Comparison of ENCODE assay signal across 10 cellular contexts in genomic region chr17:7352910-7353635, GRCh38. TPM values are rescaled to one million over a fixed set of nuclear protein-coding genes. Genes with fewer than 3 reads are reported as not detected.
A peak's percentile ranks its signal among the peaks of the same experiment; 100 is the strongest.
DNase-seq lines count a peak whose midpoint lies in the region; ATAC-seq and TF ChIP-seq lines count a peak whose summit lies in the region.
"Had no signal": no experiment of that assay in that cellular context is flagged by ENCODE, and none has a peak within 500 bp of the region (broad histone marks: within the 10 kb centered on the region; RNA-seq: fewer than 3 reads in every experiment).

No MANE protein-coding gene starts in this region.

- peak overlapping the region; percentile 64 for H3K27ac ChIP-seq in CD8-positive, alpha-beta memory T cell (ENCODE audit: low read depth, low read length)
- H3K27ac ChIP-seq in SJSA1 (no peak overlapping the region), fibroblast of lung (ENCODE audit: insufficient read depth, low read length) (no peak overlapping the region), rectal smooth muscle tissue (ENCODE audit: low read depth, low read length) (peak overlapping the region; percentile 98)
- H3K27ac ChIP-seq: KMS-11 had no signal

- no peaks in the 10 kb centered on the region for H3K27me3 ChIP-seq in CD8-positive, alpha-beta memory T cell (ENCODE audit: insufficient read depth, low read length, poor library complexity, severe bottlenecking)
- H3K27me3 ChIP-seq in SJSA1 (replicated peaks): no peaks in the 10 kb centered on the region
- no peaks in the 10 kb centered on the region for H3K27me3 ChIP-seq in fibroblast of lung (ENCODE audit: control insufficient read depth, insufficient read depth, low read length)
- H3K27me3 ChIP-seq in rectal smooth muscle tissue (ENCODE audit: control insufficient read depth, insufficient read depth, low read length): no peaks in the 10 kb centered on the region

- TF ChIP-seq CTCF in fibroblast of lung (conservative IDR thresholded peaks at IDR 0.05 in 1 of 2, IDR thresholded peaks at IDR 0.05 in 1 of 2; ENCODE audit: low read depth in 1 of 2, low read length in 2 of 2): no peak

- H3K4me2 ChIP-seq in fibroblast of lung (ENCODE audit: extremely low read depth, insufficient read depth, low read length): peak overlapping the region; percentile 98
- H3K4me2 ChIP-seq: KMS-11 had no signal

- no peaks in the 10 kb centered on the region for H3K27me3 Mint-ChIP-seq in CD8-positive, alpha-beta memory T cell

- H3K36me3 Mint-ChIP-seq in CD8-positive, alpha-beta memory T cell: peaks cover 0 to 22% (median 0%) of the 10 kb centered on the region in 3 donors

- DNase-seq in CD8-positive, alpha-beta memory T cell: no peak
- no peak for DNase-seq in SJSA1 (ENCODE audit: low read depth in 1 of 2, low spot score in 2 of 2)
- DNase-seq in fibroblast of lung (ENCODE audit: low read depth in 2 of 2): no peak
- no peak for DNase-seq in DMS 273 treated with DMSO at 0.1 percent for 48 hours (lab: John Stamatoyannopoulos, UW)
- no peak for DNase-seq in activated CD8-positive, alpha-beta memory T cell treated with anti-CD3 and anti-CD28 coated beads for 24 hours
- DNase-seq in KBM-7: no peak
- DNase-seq: stimulated activated naive CD4-positive, alpha-beta T cell treated with Interleukin-2 at 50 U/mL for 16 hours had no signal

- H4K20me1 ChIP-seq in fibroblast of lung (ENCODE audit: control insufficient read depth, extremely low read depth, insufficient read depth, low read length): no peaks in the 10 kb centered on the region

- peaks cover 2% of the 10 kb centered on the region for H3K36me3 ChIP-seq in CD8-positive, alpha-beta memory T cell (ENCODE audit: insufficient read depth, low read length)
- peaks cover 4% of the 10 kb centered on the region for H3K36me3 ChIP-seq in SJSA1
- no peaks in the 10 kb centered on the region for H3K36me3 ChIP-seq in fibroblast of lung (ENCODE audit: control insufficient read depth, insufficient read depth, low read length)
- H3K36me3 ChIP-seq in rectal smooth muscle tissue (ENCODE audit: control insufficient read depth, insufficient read depth, low read length): no peaks in the 10 kb centered on the region

- H3K9me3 Mint-ChIP-seq in CD8-positive, alpha-beta memory T cell: no peaks in the 10 kb centered on the region

- POLR2A ChIA-PET in CD8-positive, alpha-beta memory T cell (lab: Charles Lee): interaction anchor here (1.3 to 1.7 kb wide), 2 partner anchors 17 to 31 kb away, joined by 4 read pairs; partner anchors contain the start of gene ACAP1

- H3K27ac Mint-ChIP-seq in CD8-positive, alpha-beta memory T cell: peak overlapping the region; percentile 90 to 98 (median 96)

- peak overlapping the region in 6 of 7 donors; percentile 83 to 93 (median 88) for H3K4me3 Mint-ChIP-seq in CD8-positive, alpha-beta memory T cell

- peaks cover 30% of the 10 kb centered on the region for H3K4me1 ChIP-seq in CD8-positive, alpha-beta memory T cell (ENCODE audit: insufficient read depth, low read length)
- H3K4me1 ChIP-seq in SJSA1 (replicated peaks): peaks cover 39% of the 10 kb centered on the region
- H3K4me1 ChIP-seq in fibroblast of lung (ENCODE audit: control insufficient read depth, extremely low read depth, insufficient read depth, low read length): peaks cover 28% of the 10 kb centered on the region
- H3K4me1 ChIP-seq in rectal smooth muscle tissue (ENCODE audit: control insufficient read depth, insufficient read depth, low read length): peaks cover 4% of the 10 kb centered on the region

- no peaks in the 10 kb centered on the region for H3K9me3 ChIP-seq in CD8-positive, alpha-beta memory T cell (ENCODE audit: low read length)
- H3K9me3 ChIP-seq in SJSA1 (replicated peaks) (no peaks in the 10 kb centered on the region), fibroblast of lung (ENCODE audit: control insufficient read depth, insufficient read depth, low read depth, low read length) (no peaks in the 10 kb centered on the region)

- CTCF ChIA-PET in CD8-positive, alpha-beta memory T cell (lab: Charles Lee): interaction anchor here (0.6 to 5.5 kb wide), 9 partner anchors 8 to 236 kb away, joined by 3 to 78 read pairs (median 5); partner anchors contain the start of genes ACAP1, NEURL4, SENP3 and TMEM102

- no peak overlapping the region for H2AFZ ChIP-seq in fibroblast of lung (ENCODE audit: low read length)

- peak overlapping the region; percentile 52 for H3K4me3 ChIP-seq in CD8-positive, alpha-beta memory T cell (ENCODE audit: low read length)
- H3K4me3 ChIP-seq in SJSA1 (peak overlapping the region; percentile 77), fibroblast of lung (replicated peaks in 1 of 4; ENCODE audit: control extremely low read depth in 1 of 4, insufficient read depth in 1 of 4, low read depth in 3 of 4, low read length in 4 of 4) (peak overlapping the region; percentile 77 to 97 (median 90)), rectal smooth muscle tissue (ENCODE audit: low read length) (peak overlapping the region; percentile 90)

- peaks cover 32 to 61% (median 34%) of the 10 kb centered on the region in 3 donors for H3K4me1 Mint-ChIP-seq in CD8-positive, alpha-beta memory T cell

- peaks cover 19% of the 10 kb centered on the region for H3K79me2 ChIP-seq in fibroblast of lung (ENCODE audit: control insufficient read depth, insufficient read depth, low read length)

- no peak for ATAC-seq in HG03342 (IDR thresholded peaks at IDR 0.05; ENCODE audit: unreplicated experiment)

- in situ Hi-C loops in KBM-7 (cut with MboI; ENCODE audit: low pct_unique_long_range_greater_than_20kb, low sequenced_read_pairs): no loop called here

- no peak overlapping the region for H3K9ac ChIP-seq in fibroblast of lung (ENCODE audit: insufficient read depth, low read length)
- no peak overlapping the region for H3K9ac ChIP-seq in rectal smooth muscle tissue (ENCODE audit: low read length)
- H3K9ac ChIP-seq: KMS-11 had no signal

RNA-seq across cellular contexts. Expression of gene KCTD11, which starts 1.1 kb away (rescaled TPM):
- 1 to 10 TPM; 4.6 to 5.1 TPM for total RNA-seq in CD8-positive, alpha-beta memory T cell
- 1.9 TPM for polyA plus RNA-seq in CD8-positive, alpha-beta memory T cell
- 5.4 and 7.0 TPM in 2 replicates for total RNA-seq in SJSA1 (2014; rRNA removed; shearing (Covaris generic))
- 8.8 and 9.0 TPM in 2 replicates for total RNA-seq in fibroblast of lung
- 8.4 and 11.9 TPM in 2 replicates for polyA plus RNA-seq in fibroblast of lung
- 12.4 and 16.5 TPM in 2 replicates for polyA plus RNA-seq in fibroblast of lung (2012)
- 14.4 and 26.7 TPM in 2 replicates for polyA minus RNA-seq in fibroblast of lung (ENCODE audit: low replicate concordance)

RNA-seq across cellular contexts. Expression of gene TMEM95, which starts 1.9 kb away (rescaled TPM):
- total RNA-seq in CD8-positive, alpha-beta memory T cell: not detected
- not detected for polyA plus RNA-seq in CD8-positive, alpha-beta memory T cell
- total RNA-seq in SJSA1 (2014; rRNA removed; shearing (Covaris generic)): not detected in 2 replicates
- not detected in 2 replicates for total RNA-seq in fibroblast of lung
- not detected in 2 replicates for polyA plus RNA-seq in fibroblast of lung
- polyA plus RNA-seq in fibroblast of lung (2012): not detected in 2 replicates
- not detected in 2 replicates for polyA minus RNA-seq in fibroblast of lung (ENCODE audit: low replicate concordance)

RNA-seq across cellular contexts. Expression of gene ACAP1, which starts 16.7 kb away (rescaled TPM):
- 100 to 1,000 TPM; 216 to 225 TPM for total RNA-seq in CD8-positive, alpha-beta memory T cell
- 274 TPM for polyA plus RNA-seq in CD8-positive, alpha-beta memory T cell
- total RNA-seq in SJSA1 (2014; rRNA removed; shearing (Covaris generic)): not detected in 2 replicates
- total RNA-seq in fibroblast of lung: 2.1 and 3.9 TPM in 2 replicates
- polyA plus RNA-seq in fibroblast of lung: 0.06 and 0.40 TPM in 2 replicates
- polyA plus RNA-seq in fibroblast of lung (2012): 3.7 and 4.6 TPM in 2 replicates
- polyA minus RNA-seq in fibroblast of lung (ENCODE audit: low replicate concordance): 4.8 TPM in 1 of 2 replicates, not detected in the other

RNA-seq across cellular contexts. Expression of gene NEURL4, which starts 23.9 kb away (rescaled TPM):
- total RNA-seq in CD8-positive, alpha-beta memory T cell: 10 to 100 TPM; 60.1 to 60.7 TPM
- polyA plus RNA-seq in CD8-positive, alpha-beta memory T cell: 2.7 TPM
- total RNA-seq in SJSA1 (2014; rRNA removed; shearing (Covaris generic)): 8.1 and 13.8 TPM in 2 replicates
- total RNA-seq in fibroblast of lung: 18.2 and 20.1 TPM in 2 replicates
- polyA plus RNA-seq in fibroblast of lung: 6.0 and 8.3 TPM in 2 replicates
- polyA plus RNA-seq in fibroblast of lung (2012): 9.6 and 10.8 TPM in 2 replicates
- polyA minus RNA-seq in fibroblast of lung (ENCODE audit: low replicate concordance): 34.3 and 36.6 TPM in 2 replicates

RNA-seq across cellular contexts. Expression of gene TNK1, which starts 27.8 kb away (rescaled TPM):
- 1 to 10 TPM; 4.4 to 5.8 TPM for total RNA-seq in CD8-positive, alpha-beta memory T cell
- polyA plus RNA-seq in CD8-positive, alpha-beta memory T cell: 3.1 TPM
- not detected in 2 replicates for total RNA-seq in SJSA1 (2014; rRNA removed; shearing (Covaris generic))
- 0.66 and 1.0 TPM in 2 replicates for total RNA-seq in fibroblast of lung
- polyA plus RNA-seq in fibroblast of lung: 0.15 and 0.20 TPM in 2 replicates
- polyA plus RNA-seq in fibroblast of lung (2012): 0.13 and 0.29 TPM in 2 replicates
- polyA minus RNA-seq in fibroblast of lung (ENCODE audit: low replicate concordance): 0.24 and 0.48 TPM in 2 replicates

Comparison
In these comparisons a context has a peak if more than half of its experiments do, and no peak if none do; other contexts are left out.
1. H3K27ac ChIP-seq: peak in CD8-positive, alpha-beta memory T cell (single experiment) and rectal smooth muscle tissue (single experiment); none in SJSA1 (single experiment) and fibroblast of lung (single experiment).
2. RNA of gene ACAP1, which starts 16.7 kb away (total RNA-seq): 216 to 225 TPM in CD8-positive, alpha-beta memory T cell; 2.1 to 3.9 TPM in fibroblast of lung and not detected in SJSA1; every median in the first group is over 10 times any median in the second.
3. Peak in every context shown above with its lines, with median percentiles within 50 percentile points of each other: H3K4me3 ChIP-seq.